In the genomic region with DNA sequence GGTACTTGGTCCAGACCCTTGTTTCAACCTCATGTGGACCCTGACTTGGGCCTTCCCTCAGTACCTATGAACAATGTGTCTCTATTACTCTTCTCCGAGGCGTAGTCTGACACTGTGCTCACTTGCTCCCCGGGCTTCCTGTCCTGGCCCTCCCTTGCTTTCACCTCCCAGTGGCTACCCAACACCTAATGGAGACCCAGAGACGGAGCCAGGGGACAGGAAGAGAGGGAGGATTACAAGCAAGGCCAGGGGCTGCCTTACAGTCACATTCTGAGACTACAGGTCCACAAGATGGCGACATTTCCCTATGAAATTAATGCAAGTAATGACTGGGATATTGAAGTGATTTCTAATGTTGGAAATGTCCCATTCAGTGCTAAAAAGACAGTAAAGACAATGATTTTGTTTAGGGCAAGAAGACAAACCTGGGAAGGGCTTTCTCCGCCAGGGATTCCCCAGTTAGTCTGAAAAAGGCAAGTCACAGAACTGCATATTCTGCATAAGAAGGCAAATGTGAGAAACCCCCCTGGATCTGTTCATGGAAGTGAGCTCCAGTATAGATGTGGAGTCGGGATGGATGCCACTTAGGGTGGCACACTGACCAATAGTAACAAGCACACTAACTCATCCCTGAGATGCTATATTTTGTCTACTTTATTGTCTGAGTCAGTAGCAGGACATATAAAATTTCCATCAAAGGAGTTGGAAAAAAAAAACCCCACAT, we compare ENCODE assay signal across 9 cellular contexts. TPM values are rescaled to one million over a fixed set of nuclear protein-coding genes. Genes with fewer than 3 reads are reported as not detected.
DNase-seq lines count a peak whose midpoint lies in the region; ATAC-seq lines count a peak whose summit lies in the region.
"Had no signal": no experiment of that assay in that cellular context is flagged by ENCODE, and none has a peak within 500 bp of the region (broad histone marks: within the 10 kb centered on the region; RNA-seq: fewer than 3 reads in every experiment).

No MANE protein-coding gene starts in this region.

- H3K4me3 Mint-ChIP-seq in memory B cell: no peak overlapping the region
- no peak overlapping the region for H3K4me3 Mint-ChIP-seq in stimulated activated naive B cell treated with anti-CD40 and anti-IgM and Interleukin-4, amounts not matched to agents 10 μg/mL and 1 μg/mL and 100 μg/mL, for 72 hours
- H3K4me3 Mint-ChIP-seq: activated naive CD4-positive, alpha-beta T cell treated with anti-CD3 and anti-CD28 coated beads, Interleukin-2, amount 50 U/mL, for 24 hours had no signal

- peak; percentile 48 for DNase-seq in DMS53 treated with DMSO at 0.1 percent for 48 hours (lab: John Stamatoyannopoulos, UW; ENCODE audit: unreplicated experiment)
- DNase-seq in NCI-H460 (ENCODE audit: extremely low read depth, low read depth): peak; percentile 62
- peak; percentile 63 for DNase-seq in activated CD4-positive, alpha-beta T cell treated with anti-CD3 and anti-CD28 coated beads for 48 hours
- peak; percentile 32 for DNase-seq in effector CD4-positive, alpha-beta T cell
- peak; percentile 32 to 58 for DNase-seq in memory B cell (ENCODE audit: low spot score in 2 of 2)
- DNase-seq in stimulated activated naive B cell treated with anti-CD40 and anti-IgM and Interleukin-4, amounts not matched to agents 10 μg/mL and 1 μg/mL and 100 μg/mL, for 72 hours: peak; percentile 39

- ATAC-seq in HG02884 (IDR thresholded peaks at IDR 0.05; ENCODE audit: unreplicated experiment): peak; percentile 62
- peak; percentile 84 for ATAC-seq in memory B cell (ENCODE audit: low read depth)
- peak; percentile 93 to 98 for ATAC-seq in stimulated activated naive B cell treated with anti-CD40 and anti-IgM and Interleukin-4, amounts not matched to agents 10 μg/mL and 1 μg/mL and 100 μg/mL, for 72 hours (replicated peaks)
- no peak for ATAC-seq in GM21423 (IDR thresholded peaks at IDR 0.05; ENCODE audit: unreplicated experiment)

- H3K27ac Mint-ChIP-seq in memory B cell: peak overlapping the region; percentile 9
- peak overlapping the region; percentile 42 for H3K27ac Mint-ChIP-seq in stimulated activated naive B cell treated with anti-CD40 and anti-IgM and Interleukin-4, amounts not matched to agents 10 μg/mL and 1 μg/mL and 100 μg/mL, for 72 hours

- H3K27me3 Mint-ChIP-seq in memory B cell: no peaks in the 10 kb centered on the region
- H3K27me3 Mint-ChIP-seq in stimulated activated naive B cell treated with anti-CD40 and anti-IgM and Interleukin-4, amounts not matched to agents 10 μg/mL and 1 μg/mL and 100 μg/mL, for 72 hours: no peaks in the 10 kb centered on the region
- H3K27me3 Mint-ChIP-seq: activated naive CD4-positive, alpha-beta T cell treated with anti-CD3 and anti-CD28 coated beads, Interleukin-2, amount 50 U/mL, for 24 hours had no signal

- peaks cover 9% of the 10 kb centered on the region for H3K36me3 Mint-ChIP-seq in memory B cell
- peaks cover 1 to 11% of the 10 kb centered on the region in 2 donors for H3K36me3 Mint-ChIP-seq in stimulated activated naive B cell treated with anti-CD40 and anti-IgM and Interleukin-4, amounts not matched to agents 10 μg/mL and 1 μg/mL and 100 μg/mL, for 72 hours

- H3K4me1 Mint-ChIP-seq in memory B cell: peaks cover 5% of the 10 kb centered on the region
- H3K4me1 Mint-ChIP-seq in stimulated activated naive B cell treated with anti-CD40 and anti-IgM and Interleukin-4, amounts not matched to agents 10 μg/mL and 1 μg/mL and 100 μg/mL, for 72 hours: peaks cover 4 to 8% of the 10 kb centered on the region in 2 donors
- H3K4me1 Mint-ChIP-seq: activated naive CD4-positive, alpha-beta T cell treated with anti-CD3 and anti-CD28 coated beads, Interleukin-2, amount 50 U/mL, for 24 hours had no signal

- H3K9me3 Mint-ChIP-seq in memory B cell: peaks cover 3% of the 10 kb centered on the region
- H3K9me3 Mint-ChIP-seq in stimulated activated naive B cell treated with anti-CD40 and anti-IgM and Interleukin-4, amounts not matched to agents 10 μg/mL and 1 μg/mL and 100 μg/mL, for 72 hours: peaks cover 3 to 4% of the 10 kb centered on the region in 2 donors
- H3K9me3 Mint-ChIP-seq: activated naive CD4-positive, alpha-beta T cell treated with anti-CD3 and anti-CD28 coated beads, Interleukin-2, amount 50 U/mL, for 24 hours had no signal

RNA-seq across cellular contexts. Expression of a gene that starts 44.0 kb away (rescaled TPM):
- 7.7 and 9.6 TPM in 2 replicates for total RNA-seq in NCI-H460 (2014; rRNA removed; shearing (Covaris generic))
- polyA plus RNA-seq in NCI-H460 (2014; cell fraction: nucleus; rRNA removed): 4.4 and 7.6 TPM in 2 replicates
